Comparison of ENCODE assay signal across 19 cellular contexts in the genomic region with DNA sequence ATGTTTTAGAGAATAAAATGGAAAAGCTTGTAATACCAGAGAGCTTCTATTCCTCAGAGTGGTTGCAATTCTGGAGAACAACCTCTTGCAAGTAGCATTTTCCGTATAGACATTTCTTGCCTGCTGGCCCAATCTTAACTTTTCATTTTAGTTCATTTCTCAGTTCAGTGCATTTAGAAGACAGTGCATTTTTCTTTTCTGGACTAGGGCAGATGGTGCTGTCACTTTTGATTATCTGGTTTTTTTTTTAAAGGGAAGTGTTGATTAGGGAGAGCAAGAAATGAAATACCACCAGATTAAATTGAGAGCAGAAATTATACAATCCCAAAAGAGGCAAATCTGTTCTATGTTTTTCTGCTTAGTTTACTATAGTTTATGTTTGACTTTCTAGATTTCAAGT.
DNase-seq lines count a peak whose midpoint lies in the region; TF ChIP-seq lines count a peak whose summit lies in the region.
"Had no signal": no experiment of that assay in that cellular context is flagged by ENCODE, and none has a peak within 500 bp of the region (broad histone marks: within the 10 kb centered on the region; RNA-seq: fewer than 3 reads in every experiment).

No MANE protein-coding gene starts in this region.

- POLR2A ChIA-PET in OCI-LY7 (lab: Charles Lee), result interaction anchor here (0.6 to 2.1 kb wide), 6 partner anchors 12 to 1253 kb away, joined by 3 to 4 read pairs (median 4); no protein-coding TSS in a partner anchor

- DNase-seq in left ventricle myocardium inferior (no peak), right atrium auricular region (ENCODE audit: low spot score) (no peak), cerebellar cortex (ENCODE audit: low spot score) (peak; percentile 75), suprapubic skin (ENCODE audit: low spot score in 2 of 2) (no peak), OCI-LY7 (ENCODE audit: low spot score) (no peak)
- no peak for DNase-seq in stimulated activated CD4-positive, alpha-beta T cell treated with anti-CD3 and anti-CD28 coated beads, Interleukin-15, amount 100 ng/mL, for 24 hours
- DNase-seq: GF-D8; H7; IMR-90; Karpas-422; MG63; NCI-H1092 treated with DMSO at 0.1 percent for 48 hours; NCI-H1694 treated with DMSO at 0.1 percent for 48 hours; NCI-H2107; NCI-H345; NCI-H526 treated with DMSO at 0.1 percent for 48 hours; NK-92 treated with Interleukin-12 subunit alpha and Interleukin-12 subunit beta, amount 100 ng/mL, for 24 hours had no signal

- H3K27me3 Mint-ChIP-seq in nephron (ENCODE audit: low read depth), result no peaks in the 10 kb centered on the region

- peaks cover 8% of the 10 kb centered on the region for H3K36me3 ChIP-seq in left ventricle myocardium inferior
- no peaks in the 10 kb centered on the region for H3K36me3 ChIP-seq in right atrium auricular region
- H3K36me3 ChIP-seq in suprapubic skin, result no peaks in the 10 kb centered on the region
- no peaks in the 10 kb centered on the region for H3K36me3 ChIP-seq in OCI-LY7 (ENCODE audit: insufficient read depth, low read length)

- H3K9me3 Mint-ChIP-seq in nephron, result no peaks in the 10 kb centered on the region

- H3K4me1 ChIP-seq in left ventricle myocardium inferior (peaks cover 90% of the 10 kb centered on the region), right atrium auricular region (peaks cover 0 to 44% of the 10 kb centered on the region in 2 donors), suprapubic skin (peaks cover 10% of the 10 kb centered on the region), OCI-LY7 (ENCODE audit: insufficient read depth, low read length, poor library complexity, severe bottlenecking) (peaks cover 13% of the 10 kb centered on the region)

- H3K27me3 ChIP-seq in left ventricle myocardium inferior (ENCODE audit: low read depth) (no peaks in the 10 kb centered on the region), right atrium auricular region (no peaks in the 10 kb centered on the region), suprapubic skin (no peaks in the 10 kb centered on the region)
- H3K27me3 ChIP-seq: MG63 had no signal

- TF ChIP-seq EP300 in suprapubic skin (IDR thresholded peaks at IDR 0.05), result no peak

- no peak for TF ChIP-seq POLR2A in suprapubic skin (IDR thresholded peaks at IDR 0.05)

- peaks cover 34% of the 10 kb centered on the region for H3K36me3 Mint-ChIP-seq in nephron (ENCODE audit: low read depth)

- H3K4me3 Mint-ChIP-seq in nephron, result no peak overlapping the region

- no peak overlapping the region for H3K4me2 ChIP-seq in OCI-LY7 (ENCODE audit: low read length)
- H3K4me2 ChIP-seq: A549 had no signal

- no peaks in the 10 kb centered on the region for H4K20me1 ChIP-seq in OCI-LY7 (ENCODE audit: insufficient read depth, low read length)

- H3K9me2 ChIP-seq in OCI-LY7 (ENCODE audit: insufficient read depth, low read length), result no peaks in the 10 kb centered on the region

- H3K27ac Mint-ChIP-seq in nephron, result peak overlapping the region; percentile 47 to 72 (median 49)

- no TSS peak for BruUV-seq in OCI-LY7 (replicated peaks; lab: Mats Ljungman, UMichigan)

- CTCF ChIA-PET in OCI-LY7 (lab: Charles Lee; ENCODE audit: unreplicated experiment), result interaction anchor here (1.0 kb wide), 1 partner anchor 47 kb away, joined by 3 read pairs; no protein-coding TSS in a partner anchor

- H3K9me3 ChIP-seq in left ventricle myocardium inferior (replicated peaks) (no peaks in the 10 kb centered on the region), right atrium auricular region (no peaks in the 10 kb centered on the region), suprapubic skin (no peaks in the 10 kb centered on the region), OCI-LY7 (ENCODE audit: low read length) (no peaks in the 10 kb centered on the region)
- H3K9me3 ChIP-seq: A549, MG63 had no signal

- no peak overlapping the region for H2AFZ ChIP-seq in OCI-LY7 (ENCODE audit: low read length)

- TF ChIP-seq CTCF in left ventricle myocardium inferior (IDR thresholded peaks at IDR 0.05; ENCODE audit: borderline replicate concordance) (no peak), right atrium auricular region (IDR thresholded peaks at IDR 0.05) (no peak), nephron (IDR thresholded peaks at IDR 0.05; ENCODE audit: unreplicated experiment in 3 of 3) (no peak), suprapubic skin (IDR thresholded peaks at IDR 0.05) (no peak), OCI-LY7 (conservative IDR thresholded peaks at IDR 0.05; ENCODE audit: low read length) (no peak)

- peaks cover 63% of the 10 kb centered on the region for H3K4me1 Mint-ChIP-seq in nephron

- H3K4me3 ChIP-seq in left ventricle myocardium inferior (no peak overlapping the region), right atrium auricular region (no peak overlapping the region), suprapubic skin (no peak overlapping the region), OCI-LY7 (ENCODE audit: low read depth, low read length, poor library complexity, severe bottlenecking) (no peak overlapping the region)
- H3K4me3 ChIP-seq: A549, MG63 had no signal

- WGBS in suprapubic skin, result 69% methylated on average over 1 of the region's 1 CpG

- H3K79me2 ChIP-seq in OCI-LY7 (ENCODE audit: insufficient read depth, low read depth, low read length), result no peaks in the 10 kb centered on the region

- H3K27ac ChIP-seq in left ventricle myocardium inferior (replicated peaks), result peak overlapping the region; percentile 58
- no peak overlapping the region for H3K27ac ChIP-seq in right atrium auricular region
- H3K27ac ChIP-seq in suprapubic skin, result no peak overlapping the region
- H3K27ac ChIP-seq in OCI-LY7 (ENCODE audit: low read depth, low read length, poor library complexity, severe bottlenecking), result no peak overlapping the region
- H3K27ac ChIP-seq: A549 had no signal

- intact Hi-C loops in left ventricle myocardium inferior (cut with micrococcal nuclease), result no loop called here
- intact Hi-C loops in OCI-LY7 (cut with micrococcal nuclease; ENCODE audit: unreplicated experiment), result no loop called here
